Comparison of ENCODE assay signal across 8 cellular contexts in the genomic region with DNA sequence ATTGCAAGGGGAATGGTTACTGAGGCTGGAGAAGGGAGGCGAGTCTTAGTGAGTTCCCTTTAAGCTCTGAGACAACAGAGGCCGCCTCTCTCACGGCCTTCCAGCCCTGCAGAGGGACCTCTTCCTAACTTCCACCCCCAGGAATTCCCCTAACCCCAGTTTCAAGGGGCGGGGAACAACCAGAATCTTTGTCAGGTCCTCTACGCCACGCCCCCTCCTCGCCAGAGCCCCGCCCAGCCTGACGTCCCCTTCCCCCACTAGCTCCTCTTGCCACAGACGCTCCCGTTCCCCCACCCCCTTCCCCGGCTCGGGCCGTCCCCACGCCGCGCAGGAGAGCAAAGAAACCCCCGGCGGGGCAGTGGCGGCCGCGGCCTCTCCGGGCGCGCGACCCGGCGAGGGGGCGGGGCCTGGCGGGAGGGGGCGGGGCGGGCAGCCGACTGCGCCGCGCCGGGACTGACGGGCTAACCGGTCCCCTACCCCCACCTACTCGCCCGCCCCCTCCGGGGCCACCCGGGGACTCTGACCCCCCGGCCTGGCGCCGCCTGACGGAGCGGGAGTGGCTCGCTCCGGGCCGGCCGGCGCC. TPM values are rescaled to one million over a fixed set of nuclear protein-coding genes. Genes with fewer than 3 reads are reported as not detected.
DNase-seq lines count a peak whose midpoint lies in the region; TF ChIP-seq lines count a peak whose summit lies in the region.

No MANE protein-coding gene starts in this region.

- no peaks in the 10 kb centered on the region for H4K20me1 ChIP-seq in GM23248 (ENCODE audit: insufficient read depth)

- peak overlapping the region; percentile 73 for H3K4me2 ChIP-seq in GM23248 (ENCODE audit: unreplicated experiment)

- H3K27me3 ChIP-seq in GM23248 (replicated peaks; ENCODE audit: insufficient read depth), result no peaks in the 10 kb centered on the region

- WGBS in GM23248 (ENCODE audit: low coverage in 1 of 2, low lambda C conversion rate in 2 of 2, missing lambda C conversion rate in 2 of 2), 2 experiments, result 0 to 1% methylated on average over 4 to 31 of the region's 53 CpGs

- DNase-seq in EH (ENCODE audit: low read depth) (peak; percentile 90), GM23248 (peak; percentile 90), LNCaP clone FGC (ENCODE audit: low read depth) (peak; percentile 33), SK-MEL-5 (ENCODE audit: low read depth, low spot score) (peak; percentile 91), germinal center (ENCODE audit: low spot score) (peak; percentile 90), non-pigmented ciliary epithelial cell (ENCODE audit: low read depth) (peak; percentile 73), substantia nigra (lab: John Stamatoyannopoulos, UW) (peak; percentile 62 to 93 (median 81))
- DNase-seq in activated naive CD4-positive, alpha-beta T cell treated with anti-CD3 and anti-CD28 coated beads for 36 hours, result peak; percentile 99

- peak overlapping the region; percentile 92 for H3K4me3 ChIP-seq in GM23248
- peak overlapping the region; percentile 55 for H3K4me3 ChIP-seq in LNCaP clone FGC (ENCODE audit: low read depth, low read length)

- in situ Hi-C loops in GM23248 (cut with MboI) (no loop called here), SK-MEL-5 (cut with HindIII; ENCODE audit: low pct_unique_long_range_greater_than_20kb, low sequenced_read_pairs) (no loop called here)

- intact Hi-C loops in activated naive CD4-positive, alpha-beta T cell treated with anti-CD3 and anti-CD28 coated beads for 36 hours (cut with micrococcal nuclease), result loop anchor here (1.0 to 10.0 kb wide), 9 partner anchors 12 to 308 kb away; a partner anchor contains a TSS

- H3K4me3 Mint-ChIP-seq in activated naive CD4-positive, alpha-beta T cell treated with anti-CD3 and anti-CD28 coated beads for 36 hours, result peak overlapping the region; percentile 83

- CTCF ChIA-PET in activated naive CD4-positive, alpha-beta T cell treated with anti-CD3 and anti-CD28 coated beads for 36 hours (lab: Charles Lee), result interaction anchor here (1.0 to 5.2 kb wide), 8 partner anchors 10 to 142 kb away, joined by 3 to 27 read pairs (median 4); a partner anchor contains a TSS

- H3K9me3 Mint-ChIP-seq in activated naive CD4-positive, alpha-beta T cell treated with anti-CD3 and anti-CD28 coated beads for 36 hours, result no peaks in the 10 kb centered on the region

- TF ChIP-seq CTCF in LNCaP clone FGC (IDR thresholded peaks at IDR 0.05; ENCODE audit: control insufficient read depth, extremely low read depth, insufficient read depth), result 0 out of 2 replicates have a peak, but pooled peaks have one; percentile 2

- peaks cover 37% of the 10 kb centered on the region for H3K79me2 ChIP-seq in GM23248 (ENCODE audit: insufficient read depth)

- no peaks in the 10 kb centered on the region for H3K9me3 ChIP-seq in GM23248 (ENCODE audit: low read depth)

- peaks cover 10% of the 10 kb centered on the region for H3K36me3 Mint-ChIP-seq in activated naive CD4-positive, alpha-beta T cell treated with anti-CD3 and anti-CD28 coated beads for 36 hours (ENCODE audit: low read depth)

- H3K9ac ChIP-seq in GM23248, result peak overlapping the region; percentile 83

- H3K27ac ChIP-seq in GM23248, result peak overlapping the region; percentile 65
- peak overlapping the region; percentile 83 for H3K27ac ChIP-seq in substantia nigra (ENCODE audit: low read depth, low read length, poor library complexity, severe bottlenecking)

- H3K9me2 ChIP-seq in GM23248 (ENCODE audit: insufficient read depth), result no peaks in the 10 kb centered on the region

- peak overlapping the region; percentile 77 for H2AFZ ChIP-seq in GM23248

- peak overlapping the region; percentile 92 for H3K27ac Mint-ChIP-seq in activated naive CD4-positive, alpha-beta T cell treated with anti-CD3 and anti-CD28 coated beads for 36 hours

- H3F3A ChIP-seq in GM23248 (ENCODE audit: insufficient read depth), result peaks cover 35% of the 10 kb centered on the region

- peaks cover 51% of the 10 kb centered on the region for H3K4me1 Mint-ChIP-seq in activated naive CD4-positive, alpha-beta T cell treated with anti-CD3 and anti-CD28 coated beads for 36 hours (ENCODE audit: low read depth)

- peaks cover 22% of the 10 kb centered on the region for H3K4me1 ChIP-seq in GM23248 (ENCODE audit: insufficient read depth)

- no peaks in the 10 kb centered on the region for H3K27me3 Mint-ChIP-seq in activated naive CD4-positive, alpha-beta T cell treated with anti-CD3 and anti-CD28 coated beads for 36 hours (ENCODE audit: low read depth)

- H3K36me3 ChIP-seq in GM23248 (ENCODE audit: low read depth), result no peaks in the 10 kb centered on the region

RNA-seq across cellular contexts. Expression of a gene that starts 12.2 kb away (rescaled TPM):
- not detected in 2 replicates for total RNA-seq in GM23248 (2014; rRNA removed; shearing (Covaris generic))
- 0.30 TPM in 1 of 2 replicates, not detected in the other for polyA plus RNA-seq in GM23248 (2016; fragmentation: Nextera tagmentation; extraction: Ambion mirVana)
- total RNA-seq in SK-MEL-5 (2014; rRNA removed; shearing (Covaris generic)), result not detected in 2 replicates
- polyA plus RNA-seq in SK-MEL-5 (2015; cell fraction: cytosol; rRNA removed), result not detected in 2 replicates
- not detected in 2 replicates for polyA plus RNA-seq in SK-MEL-5 (2015; cell fraction: nucleus; rRNA removed)
- 10 to 100 TPM; 10.2 to 11.3 TPM for total RNA-seq in activated naive CD4-positive, alpha-beta T cell treated with anti-CD3 and anti-CD28 coated beads for 36 hours

RNA-seq across cellular contexts. Expression of a gene that starts 17.6 kb away (rescaled TPM):
- 43.3 and 49.4 TPM in 2 replicates for total RNA-seq in GM23248 (2014; rRNA removed; shearing (Covaris generic))
- polyA plus RNA-seq in GM23248 (2016; fragmentation: Nextera tagmentation; extraction: Ambion mirVana), result 27.0 and 28.3 TPM in 2 replicates
- 12.3 and 15.8 TPM in 2 replicates for total RNA-seq in SK-MEL-5 (2014; rRNA removed; shearing (Covaris generic))
- polyA plus RNA-seq in SK-MEL-5 (2015; cell fraction: cytosol; rRNA removed), result 16.8 and 20.2 TPM in 2 replicates
- polyA plus RNA-seq in SK-MEL-5 (2015; cell fraction: nucleus; rRNA removed), result 6.4 and 8.8 TPM in 2 replicates
- total RNA-seq in activated naive CD4-positive, alpha-beta T cell treated with anti-CD3 and anti-CD28 coated beads for 36 hours, result 10 to 100 TPM; 14.1 to 14.9 TPM

Comparison
In these comparisons a context has a peak if more than half of its experiments do, and no peak if none do; other contexts are left out.
1. Peak in every context shown above with its lines: DNase-seq, H3K4me3 ChIP-seq and H3K27ac ChIP-seq.
2. DNase-seq: peak in every context shown above with its lines; median percentile 99 in activated naive CD4-positive, alpha-beta T cell treated with anti-CD3 and anti-CD28 coated beads for 36 hours; 91 in SK-MEL-5; 90 in EH; 90 in GM23248; 90 in germinal center; 81 in substantia nigra; 73 in non-pigmented ciliary epithelial cell; 33 in LNCaP clone FGC.
3. RNA of a gene that starts 12.2 kb away (total RNA-seq): 10.2 to 11.3 TPM in activated naive CD4-positive, alpha-beta T cell treated with anti-CD3 and anti-CD28 coated beads for 36 hours; not detected in GM23248 and not detected in SK-MEL-5; every median in the first group is over 10 times any median in the second.